In the genomic region with DNA sequence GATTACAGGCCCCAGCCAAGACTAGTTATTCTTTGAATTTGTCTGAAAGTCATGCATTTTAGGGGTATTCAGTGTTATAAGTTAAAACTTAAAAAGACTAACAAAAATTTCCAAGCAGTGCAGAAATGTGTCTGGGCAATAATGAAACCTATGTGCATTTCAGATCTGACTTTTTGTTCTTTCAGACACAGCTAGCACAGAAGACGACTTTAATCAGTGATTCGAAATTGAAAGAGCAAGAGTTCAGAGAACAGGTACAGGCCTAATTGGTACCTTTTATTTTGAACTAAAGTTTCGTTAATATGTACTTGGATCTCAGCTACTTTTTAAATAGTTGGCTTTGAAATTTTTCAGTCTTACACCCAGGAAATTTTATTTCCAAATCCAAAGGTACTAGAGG, we compare ENCODE assay signal across 22 cellular contexts.
"Had no signal": no experiment of that assay in that cellular context is flagged by ENCODE, and none has a peak within 500 bp of the region (broad histone marks: within the 10 kb centered on the region; RNA-seq: fewer than 3 reads in every experiment).

No MANE protein-coding gene starts in this region.

- H3K4me2 ChIP-seq: KMS-11 had no signal

- H3K4me3 Mint-ChIP-seq: IgD-negative memory B cell had no signal

- H3K4me3 ChIP-seq: K562, SJSA1, SK-N-MC had no signal

- DNase-seq: Kasumi-1, MM.1S, NCI-H1092 treated with DMSO at 0.1 percent for 48 hours, NCI-H1436 treated with DMSO at 0.1 percent for 48 hours, NCI-H1694, NCI-H187 treated with DMSO at 0.1 percent for 48 hours, NCI-H2029 treated with DMSO at 0.1 percent for 48 hours, NCI-H2171 treated with DMSO at 0.1 percent for 48 hours, NCI-H345, NCI-H446 treated with DMSO at 0.1 percent for 48 hours, NCI-H524, NCI-H526 treated with DMSO at 0.1 percent for 48 hours, NCI-H748 treated with DMSO at 0.1 percent for 48 hours, Right ventricle myocardium superior, RPMI8226, SIG-M5 had no signal

- H3K9me3 ChIP-seq: SJSA1 had no signal

- H3K27me3 ChIP-seq: SJSA1 had no signal

- H3K4me1 Mint-ChIP-seq: IgD-negative memory B cell had no signal

- H3K4me1 ChIP-seq: SJSA1 had no signal

- H3K27me3 Mint-ChIP-seq: IgD-negative memory B cell had no signal

- H3K27ac Mint-ChIP-seq: IgD-negative memory B cell had no signal

- ATAC-seq: K562 had no signal

- H3K27ac ChIP-seq: KMS-11, SJSA1, SK-N-MC had no signal

- H3K9ac ChIP-seq: KMS-11 had no signal

- FAIRE-seq: K562, RCC 7860 had no signal
